In the genomic region with DNA sequence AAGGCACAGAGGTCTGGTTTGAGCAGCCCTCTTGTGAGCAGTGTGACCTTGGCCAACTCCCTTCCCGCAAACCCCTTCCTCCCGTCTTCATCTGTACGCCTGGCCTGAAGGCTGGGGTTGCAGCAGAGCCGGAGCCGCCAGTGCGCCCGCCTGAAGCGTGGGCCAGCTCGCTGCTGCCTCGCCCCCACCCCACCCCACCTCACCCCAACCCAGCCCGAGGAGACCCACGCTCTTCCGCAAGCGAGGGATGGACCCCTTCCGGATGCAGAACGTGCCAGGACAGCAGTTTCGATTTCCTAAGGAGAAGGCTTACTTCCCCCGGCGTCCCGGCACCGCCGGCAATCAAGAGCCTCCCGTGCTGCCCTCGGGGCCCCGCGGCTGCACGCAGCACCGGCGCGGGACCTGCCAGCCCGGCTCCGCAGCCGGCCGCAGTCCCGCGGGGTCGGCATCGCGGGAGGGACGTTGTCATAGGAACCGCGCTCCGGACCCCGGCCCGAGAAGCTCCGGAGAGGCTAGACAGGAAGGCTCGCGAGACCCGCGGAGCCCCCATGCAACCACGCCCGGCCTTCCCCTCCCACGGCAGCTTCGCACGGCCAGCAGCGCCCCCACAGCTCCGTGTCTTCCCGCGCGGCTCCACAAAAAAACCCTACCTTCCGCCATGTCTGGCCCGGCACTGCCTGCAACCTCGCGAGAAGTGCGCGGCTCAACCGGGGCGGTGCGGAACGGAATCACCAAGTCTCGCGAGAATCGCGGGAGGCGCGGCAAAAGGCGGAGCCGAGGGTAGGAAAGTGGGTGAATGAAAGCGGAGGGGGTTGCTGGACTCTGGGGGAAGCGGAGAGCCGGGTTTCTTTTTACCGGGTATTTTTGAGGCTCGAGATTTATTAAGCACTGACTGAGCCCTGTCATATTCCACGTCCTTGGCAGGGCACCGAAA, we compare ENCODE assay signal across 8 cellular contexts. TPM values are rescaled to one million over a fixed set of nuclear protein-coding genes. Genes with fewer than 3 reads are reported as not detected.
DNase-seq lines count a peak whose midpoint lies in the region; ATAC-seq, FAIRE-seq and TF ChIP-seq lines count a peak whose summit lies in the region.

A gene with protein sequence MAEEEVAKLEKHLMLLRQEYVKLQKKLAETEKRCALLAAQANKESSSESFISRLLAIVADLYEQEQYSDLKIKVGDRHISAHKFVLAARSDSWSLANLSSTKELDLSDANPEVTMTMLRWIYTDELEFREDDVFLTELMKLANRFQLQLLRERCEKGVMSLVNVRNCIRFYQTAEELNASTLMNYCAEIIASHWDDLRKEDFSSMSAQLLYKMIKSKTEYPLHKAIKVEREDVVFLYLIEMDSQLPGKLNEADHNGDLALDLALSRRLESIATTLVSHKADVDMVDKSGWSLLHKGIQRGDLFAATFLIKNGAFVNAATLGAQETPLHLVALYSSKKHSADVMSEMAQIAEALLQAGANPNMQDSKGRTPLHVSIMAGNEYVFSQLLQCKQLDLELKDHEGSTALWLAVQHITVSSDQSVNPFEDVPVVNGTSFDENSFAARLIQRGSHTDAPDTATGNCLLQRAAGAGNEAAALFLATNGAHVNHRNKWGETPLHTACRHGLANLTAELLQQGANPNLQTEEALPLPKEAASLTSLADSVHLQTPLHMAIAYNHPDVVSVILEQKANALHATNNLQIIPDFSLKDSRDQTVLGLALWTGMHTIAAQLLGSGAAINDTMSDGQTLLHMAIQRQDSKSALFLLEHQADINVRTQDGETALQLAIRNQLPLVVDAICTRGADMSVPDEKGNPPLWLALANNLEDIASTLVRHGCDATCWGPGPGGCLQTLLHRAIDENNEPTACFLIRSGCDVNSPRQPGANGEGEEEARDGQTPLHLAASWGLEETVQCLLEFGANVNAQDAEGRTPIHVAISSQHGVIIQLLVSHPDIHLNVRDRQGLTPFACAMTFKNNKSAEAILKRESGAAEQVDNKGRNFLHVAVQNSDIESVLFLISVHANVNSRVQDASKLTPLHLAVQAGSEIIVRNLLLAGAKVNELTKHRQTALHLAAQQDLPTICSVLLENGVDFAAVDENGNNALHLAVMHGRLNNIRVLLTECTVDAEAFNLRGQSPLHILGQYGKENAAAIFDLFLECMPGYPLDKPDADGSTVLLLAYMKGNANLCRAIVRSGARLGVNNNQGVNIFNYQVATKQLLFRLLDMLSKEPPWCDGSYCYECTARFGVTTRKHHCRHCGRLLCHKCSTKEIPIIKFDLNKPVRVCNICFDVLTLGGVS (minus strand): TSS at position 698 of the 934 bp plus-strand sequence. CDS start 38 bp downstream, at position 660.

- ATAC-seq in HG02678 (IDR thresholded peaks at IDR 0.05; ENCODE audit: unreplicated experiment) (peak; percentile 93), Right ventricle myocardium superior (ENCODE audit: poor library complexity) (peak; percentile 97), pancreas (peak; percentile 98 to 100 (median 99))

- H3K4me3 ChIP-seq in pancreas (peak within 1 kb of the TSS; percentile 79 to 100 (median 95)), thyroid gland (replicated peaks in 1 of 3) (peak within 1 kb of the TSS; percentile 91 to 99 (median 98))

- no peak for FAIRE-seq in pancreas (lab: Jason Lieb, UNC)

- peaks cover 0 to 14% (median 0%) of the 10 kb centered on the region in 3 donors for H3K4me1 ChIP-seq in pancreas
- peaks cover 12 to 19% of the 10 kb centered on the region in 2 donors for H3K4me1 ChIP-seq in thyroid gland

- intact Hi-C loops in Right ventricle myocardium superior (cut with DNase I) (no loop called here), pancreas (cut with DNase I) (no loop called here), thyroid gland (cut with DNase I) (loop anchor here (10.0 kb wide), 1 partner anchor 49 kb away; no protein-coding TSS in a partner anchor)

- TF ChIP-seq POLR2A in thyroid gland (IDR thresholded peaks at IDR 0.05): peak in 1 of 2 donors; percentile 75

- H3K27ac ChIP-seq in pancreas: peak within 1 kb of the TSS; percentile 40 to 71 (median 59)
- peak within 1 kb of the TSS; percentile 30 to 70 (median 63) for H3K27ac ChIP-seq in thyroid gland

- POLR2A ChIA-PET in GM10248 (lab: Yijun Ruan, JAX): interaction anchor here (0.6 to 0.9 kb wide), 4 partner anchors 8 to 120 kb away, joined by 3 to 4 read pairs (median 4); partner anchors contain the start of genes CYB5D2 and ZZEF1

- TF ChIP-seq CTCF in GM10248 (IDR thresholded peaks at IDR 0.05; ENCODE audit: control extremely low read depth, extremely low read depth, low read depth, missing control alignments) (peak; percentile 15), pancreas (IDR thresholded peaks at IDR 0.05) (no peak), thyroid gland (IDR thresholded peaks at IDR 0.05) (peak in 1 of 6 experiments; percentile 29)

- WGBS in pancreas, 2 donors: 0 to 1% methylated on average over 66 to 85 of the region's 85 CpGs
- WGBS in thyroid gland, 2 donors: 0 to 1% methylated on average over 33 to 46 of the region's 85 CpGs

- CTCF ChIA-PET in GM10248 (lab: Yijun Ruan, JAX): interaction anchor here (1.3 to 7.5 kb wide), 3 partner anchors 13 to 23 kb away, joined by 3 to 72 read pairs (median 4); no protein-coding TSS in a partner anchor

- H3K27me3 ChIP-seq in pancreas: no peaks in the 10 kb centered on the region
- no peaks in the 10 kb centered on the region for H3K27me3 ChIP-seq in thyroid gland

- H3K9me3 ChIP-seq in pancreas: no peaks in the 10 kb centered on the region
- H3K9me3 ChIP-seq in thyroid gland: no peaks in the 10 kb centered on the region

- DNase-seq in GM10248 (ENCODE audit: extremely low spot score): peak; percentile 99
- DNase-seq in NCI-H1417 treated with DMSO at 0.1 percent for 48 hours (lab: John Stamatoyannopoulos, UW): peak; percentile 22
- peak; percentile 75 to 87 for DNase-seq in SW 1271 (lab: John Stamatoyannopoulos, UW)
- DNase-seq in activated naive CD8-positive, alpha-beta T cell treated with anti-CD3 and anti-CD28 coated beads, Interleukin-2, amount 50 U/mL, for 16 hours (ENCODE audit: low read depth, low spot score): peak; percentile 96
- peak; percentile 98 for DNase-seq in Right ventricle myocardium superior
- peak; percentile 94 to 99 (median 96) for DNase-seq in pancreas
- DNase-seq in thyroid gland: peak; percentile 95 to 97

- H3K36me3 ChIP-seq in pancreas (no peaks in the 10 kb centered on the region), thyroid gland (peaks cover 0 to under 1% of the 10 kb centered on the region in 2 donors)

RNA-seq across cellular contexts. Expression of the gene that starts here (rescaled TPM):
- 25.7 TPM for total RNA-seq in Right ventricle myocardium superior
- 10 to 100 TPM; 12.3 to 30.3 (median 17.2) TPM for total RNA-seq in pancreas
- polyA plus RNA-seq in pancreas: 10 to 100 TPM; 11.3 to 12.5 TPM
- total RNA-seq in thyroid gland: 10 to 100 TPM; 36.8 to 51.3 (median 46.3) TPM

Comparison
In these comparisons a context has a peak if more than half of its experiments do, and no peak if none do; other contexts are left out.
1. Peak in every context shown above with its lines: DNase-seq, ATAC-seq, H3K4me3 ChIP-seq and H3K27ac ChIP-seq.
2. DNase-seq: peak in every context shown above with its lines; median percentile 99 in GM10248; 98 in Right ventricle myocardium superior; 96 in activated naive CD8-positive, alpha-beta T cell treated with anti-CD3 and anti-CD28 coated beads, Interleukin-2, amount 50 U/mL, for 16 hours; 96 in thyroid gland; 96 in pancreas; 81 in SW 1271; 22 in NCI-H1417 treated with DMSO at 0.1 percent for 48 hours.